In the genomic region with DNA sequence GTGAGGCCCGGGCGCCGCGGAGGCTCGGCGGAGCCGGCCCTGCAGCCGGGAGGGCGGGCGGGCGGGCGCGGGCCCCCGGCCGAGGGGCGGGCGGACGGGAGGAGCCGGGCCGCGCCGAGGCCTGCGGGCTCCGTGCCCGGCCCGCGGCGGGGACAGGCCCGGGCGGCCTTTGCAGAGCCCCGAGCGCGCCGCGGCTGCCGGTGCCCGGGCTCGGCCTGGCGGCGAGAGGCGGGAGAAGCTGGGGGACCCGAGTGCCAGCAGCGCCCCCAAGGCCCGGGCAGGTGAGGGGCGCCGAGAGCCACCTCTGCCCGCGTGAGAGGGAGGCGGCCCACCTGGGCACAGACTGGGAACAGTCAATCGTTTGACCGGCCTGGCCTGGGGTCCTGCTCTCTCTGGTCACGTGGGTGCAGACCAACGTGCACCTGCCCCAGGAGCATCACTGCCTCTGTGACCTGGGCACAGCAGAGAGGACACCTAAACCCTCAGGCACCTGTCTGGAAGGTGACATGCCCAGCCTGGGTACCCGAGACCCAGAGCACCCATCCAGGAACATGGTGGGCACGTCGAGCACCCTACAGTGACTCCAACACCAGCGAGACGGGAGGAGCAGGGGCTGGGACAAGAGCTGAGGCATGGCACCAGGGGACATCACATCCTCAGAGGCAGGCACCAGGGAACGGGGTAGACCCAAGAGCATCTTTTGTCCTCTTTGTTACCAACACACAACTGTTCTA, we compare ENCODE assay signal across 8 cellular contexts. TPM values are rescaled to one million over a fixed set of nuclear protein-coding genes. Genes with fewer than 3 reads are reported as not detected.
DNase-seq lines count a peak whose midpoint lies in the region; ATAC-seq, FAIRE-seq and TF ChIP-seq lines count a peak whose summit lies in the region.

No MANE protein-coding gene starts in this region.

- peak overlapping the region; percentile 89 to 99 (median 96) for H3K4me2 ChIP-seq in BLaER1 treated with 17β-estradiol and CSF1 and Interleukin-3, amounts not matched to agents 10 nM and 100 nM

- peaks cover 19 to 24% (median 22%) of the 10 kb centered on the region in 11 experiments; a peak in 21 of 22 replicates for H3K9me3 ChIP-seq in BLaER1 treated with 17β-estradiol and CSF1 and Interleukin-3, amounts not matched to agents 10 nM and 100 nM (replicated peaks in 1 of 11)
- no peaks in the 10 kb centered on the region for H3K9me3 ChIP-seq in pancreas

- H3K27ac ChIP-seq in BLaER1 treated with 17β-estradiol and CSF1 and Interleukin-3, amounts not matched to agents 10 nM and 100 nM: peak overlapping the region; percentile 63 to 82 (median 71)
- H3K27ac ChIP-seq in pancreas: no peak overlapping the region

- peak overlapping the region; percentile 62 to 78 (median 68) for H3K4me3 ChIP-seq in BLaER1 treated with 17β-estradiol and CSF1 and Interleukin-3, amounts not matched to agents 10 nM and 100 nM
- H3K4me3 ChIP-seq in Jurkat, Clone E6-1 (ENCODE audit: low read length): peak overlapping the region; percentile 73
- H3K4me3 ChIP-seq in pancreas: peak overlapping the region; percentile 35 to 64 (median 58)

- TF ChIP-seq CTCF in pancreas (IDR thresholded peaks at IDR 0.05): no peak

- H4K20me1 ChIP-seq in BLaER1 treated with 17β-estradiol and CSF1 and Interleukin-3, amounts not matched to agents 10 nM and 100 nM: peaks cover 0 to 27% (median 0%) of the 10 kb centered on the region in 11 experiments; a peak in 4 of 22 replicates

- peaks cover 12 to 51% (median 40%) of the 10 kb centered on the region in 10 experiments; a peak in 19 of 20 replicates for H3K4me1 ChIP-seq in BLaER1 treated with 17β-estradiol and CSF1 and Interleukin-3, amounts not matched to agents 10 nM and 100 nM
- H3K4me1 ChIP-seq in pancreas: peaks cover 0 to 6% (median 0%) of the 10 kb centered on the region in 3 donors

- ATAC-seq in pancreas (peak; percentile 76 to 84 (median 76)), GM21825 (IDR thresholded peaks at IDR 0.05; ENCODE audit: unreplicated experiment) (no peak)

- DNase-seq in Jurkat, Clone E6-1 (ENCODE audit: low read depth, low spot score): no peak
- peak; percentile 67 for DNase-seq in activated effector memory CD4-positive, alpha-beta T cell treated with anti-CD3 and anti-CD28 coated beads, Interleukin-2, amount 50 U/mL, for 16 hours
- peak; percentile 13 for DNase-seq in glomerular visceral epithelial cell (ENCODE audit: extremely low spot score)
- peak in 4 of 6 donors; percentile 10 to 69 (median 35) for DNase-seq in pancreas
- DNase-seq in DMS153 treated with DMSO at 0.1 percent for 48 hours (lab: John Stamatoyannopoulos, UW; ENCODE audit: unreplicated experiment): no peak
- DNase-seq in SIG-M5 treated with dmso at 0.1 percent for 504 hours (lab: John Stamatoyannopoulos, UW; ENCODE audit: unreplicated experiment): no peak

- H3K27me3 ChIP-seq in BLaER1 treated with 17β-estradiol and CSF1 and Interleukin-3, amounts not matched to agents 10 nM and 100 nM: peaks cover 0 to 21% (median 0%) of the 10 kb centered on the region in 11 experiments; a peak in 7 of 22 replicates
- no peaks in the 10 kb centered on the region for H3K27me3 ChIP-seq in pancreas

- FAIRE-seq in pancreas (lab: Jason Lieb, UNC): no peak

- intact Hi-C loops in pancreas (cut with DNase I): no loop called here

- H3K36me3 ChIP-seq in BLaER1 treated with 17β-estradiol and CSF1 and Interleukin-3, amounts not matched to agents 10 nM and 100 nM: no peaks in the 10 kb centered on the region; a peak in 1 of 22 replicates
- no peaks in the 10 kb centered on the region for H3K36me3 ChIP-seq in pancreas

- WGBS in pancreas, 2 donors: 4 to 8% methylated on average over 37 to 59 of the region's 59 CpGs

- H3K9ac ChIP-seq in BLaER1 treated with 17β-estradiol and CSF1 and Interleukin-3, amounts not matched to agents 10 nM and 100 nM: peak overlapping the region; percentile 74 to 91 (median 84)

RNA-seq across cellular contexts. Expression of gene MVB12B, which starts 0.6 kb away (rescaled TPM):
- polyA plus RNA-seq in Jurkat, Clone E6-1 (2012; ENCODE audit: insufficient read depth, insufficient read length): 12.4 TPM
- 1 to 10 TPM; 2.6 to 6.7 (median 4.2) TPM for total RNA-seq in pancreas
- 1 to 10 TPM; 2.7 to 2.9 TPM for polyA plus RNA-seq in pancreas

Comparison
In these comparisons a context has a peak if more than half of its experiments do, and no peak if none do; other contexts are left out.
1. H3K27ac ChIP-seq: peak in BLaER1 treated with 17β-estradiol and CSF1 and Interleukin-3, amounts not matched to agents 10 nM and 100 nM (11 of 11); none in pancreas (0 of 4).
2. DNase-seq: peak in activated effector memory CD4-positive, alpha-beta T cell treated with anti-CD3 and anti-CD28 coated beads, Interleukin-2, amount 50 U/mL, for 16 hours (single experiment), glomerular visceral epithelial cell (single experiment) and pancreas (4 of 6); none in Jurkat, Clone E6-1 (single experiment), DMS153 treated with DMSO at 0.1 percent for 48 hours (single experiment) and SIG-M5 treated with dmso at 0.1 percent for 504 hours (single experiment).
3. Peak in every context shown above with its lines, with median percentiles within 50 percentile points of each other: H3K4me3 ChIP-seq.